ENCODE assay signal across 8 cellular contexts in genomic region chr20:34069341-34070078, GRCh38. TPM values are rescaled to one million over a fixed set of nuclear protein-coding genes. Genes with fewer than 3 reads are reported as not detected.
DNase-seq lines count a peak whose midpoint lies in the region; ATAC-seq, FAIRE-seq and TF ChIP-seq lines count a peak whose summit lies in the region.

No MANE protein-coding gene starts in this region.

- H3K9me3 ChIP-seq in kidney (ENCODE audit: control insufficient read depth in 1 of 2, low read length in 2 of 2) = no peaks in the 10 kb centered on the region

- FAIRE-seq in kidney (lab: Jason Lieb, UNC) = peak; percentile 76

- no peak overlapping the region for H3K9ac ChIP-seq in kidney (ENCODE audit: low read length in 2 of 2)

- no peak overlapping the region for H3K4me3 ChIP-seq in kidney (ENCODE audit: low read length in 2 of 2)

- DNase-seq in EH (ENCODE audit: low read depth) (peak; percentile 81), NCI-H2171 (lab: John Stamatoyannopoulos, UW) (peak; percentile 78), kidney (no peak)
- DNase-seq in central memory CD4-positive, alpha-beta T cell = peak; percentile 38
- peak; percentile 40 for DNase-seq in stimulated activated CD4-positive, alpha-beta T cell treated with anti-CD3 and anti-CD28 coated beads, Interleukin-1b, Interleukin-23, amount 100 ng/mL, for 48 hours

- H3K4me1 ChIP-seq in kidney (ENCODE audit: control insufficient read depth in 1 of 2, insufficient read depth in 1 of 2, low read depth in 1 of 2, low read length in 2 of 2) = peaks cover 8 to 16% of the 10 kb centered on the region in 2 donors

- TF ChIP-seq CTCF in VCaP (conservative IDR thresholded peaks at IDR 0.05) (peak; percentile 90), kidney (IDR thresholded peaks at IDR 0.05; ENCODE audit: borderline replicate concordance, extremely low read depth, insufficient read depth) (peak; percentile 93)

- peaks cover 2 to 4% of the 10 kb centered on the region in 2 donors for H3K36me3 ChIP-seq in kidney (ENCODE audit: control insufficient read depth in 1 of 2, insufficient read depth in 2 of 2, low read length in 2 of 2)

- ATAC-seq in HG02759 (IDR thresholded peaks at IDR 0.05; ENCODE audit: unreplicated experiment) = peak; percentile 83
- no peak for ATAC-seq in GM21576 (IDR thresholded peaks at IDR 0.05; ENCODE audit: unreplicated experiment)

- H3K27ac ChIP-seq in VCaP = peak overlapping the region; percentile 32
- no peak overlapping the region for H3K27ac ChIP-seq in kidney (ENCODE audit: low read depth in 2 of 2, low read length in 2 of 2)

- intact Hi-C loops in kidney (cut with DNase I) = loop anchor here (10.0 kb wide), 1 partner anchor 205 kb away; no protein-coding TSS in a partner anchor

RNA-seq across cellular contexts. Expression of gene EIF2S2, which starts 42.5 kb away (rescaled TPM):
- total RNA-seq in kidney = 51.2 TPM
- 60.3 TPM for polyA plus RNA-seq in kidney (ENCODE audit: insufficient read depth, low read depth, low replicate concordance)
